Comparison of ENCODE assay signal across 27 cellular contexts in genomic region chr7:151781161-151781845, GRCh38.
A peak's percentile ranks its signal among the peaks of the same experiment; 100 is the strongest.
DNase-seq lines count a peak whose midpoint lies in the region; ATAC-seq and TF ChIP-seq lines count a peak whose summit lies in the region.
"Had no signal": no experiment of that assay in that cellular context is flagged by ENCODE, and none has a peak within 500 bp of the region (broad histone marks: within the 10 kb centered on the region; RNA-seq: fewer than 3 reads in every experiment).

No MANE protein-coding gene starts in this region.

- H3K4me1 Mint-ChIP-seq in CD4-positive, alpha-beta T cell (ENCODE audit: low read depth): peaks cover 6% of the 10 kb centered on the region
- H3K4me1 Mint-ChIP-seq in chondrocyte (ENCODE audit: low read depth): peaks cover 5% of the 10 kb centered on the region

- intact Hi-C loops in CD4-positive, alpha-beta T cell (cut with DNase I, micrococcal nuclease): loop anchor here in 1 of 2 experiments (5.0 to 10.0 kb wide), 3 partner anchors 96 to 213 kb away; partner anchors contain the start of gene PRKAG2

- no peak overlapping the region for H3K4me2 ChIP-seq in neuronal stem cell (ENCODE audit: insufficient read depth, low read length, poor library complexity, severe bottlenecking)
- H3K4me2 ChIP-seq: KMS-11, SK-N-SH had no signal

- CTCF ChIA-PET in CD4-positive, alpha-beta T cell (lab: Charles Lee): interaction anchor here (1.2 kb wide), 1 partner anchor 22 kb away, joined by 3 read pairs; no protein-coding TSS in a partner anchor

- no peak overlapping the region for H3K4me3 ChIP-seq in SK-N-MC
- H3K4me3 ChIP-seq in neuronal stem cell (ENCODE audit: low read length in 2 of 2): no peak overlapping the region

- ATAC-seq in CD4-positive, alpha-beta T cell (ENCODE audit: poor library complexity): no peak
- no peak for ATAC-seq in GM19463 (IDR thresholded peaks at IDR 0.05; ENCODE audit: unreplicated experiment)
- ATAC-seq: CD8-positive, alpha-beta T cell; Panc1 had no signal

- no peaks in the 10 kb centered on the region for H3K27me3 Mint-ChIP-seq in CD4-positive, alpha-beta T cell
- H3K27me3 Mint-ChIP-seq in chondrocyte (ENCODE audit: low read depth): peaks cover 15% of the 10 kb centered on the region

- no peak overlapping the region for H3K27ac ChIP-seq in CD4-positive, alpha-beta T cell (ENCODE audit: low read depth, low read length)
- H3K27ac ChIP-seq in SK-N-MC (peak overlapping the region; percentile 57; the same call in 1 of the 2 replicates), neuronal stem cell (replicated peaks; ENCODE audit: low read length) (no peak overlapping the region)
- H3K27ac ChIP-seq: KMS-11, RWPE1 had no signal

- H3K36me3 ChIP-seq in SK-N-MC (ENCODE audit: insufficient read depth, low read length) (no peaks in the 10 kb centered on the region), neuronal stem cell (replicated peaks in 1 of 2; ENCODE audit: control insufficient read depth in 2 of 2, insufficient read depth in 2 of 2, low read length in 2 of 2) (no peaks in the 10 kb centered on the region)

- H3K27me3 ChIP-seq in CD4-positive, alpha-beta T cell (ENCODE audit: control insufficient read depth, insufficient read depth, low read length): no peaks in the 10 kb centered on the region
- peaks cover 0 to 39% (median 2%) of the 10 kb centered on the region in 3 experiments for H3K27me3 ChIP-seq in neuronal stem cell (ENCODE audit: control insufficient read depth in 3 of 3, insufficient read depth in 3 of 3, low read depth in 1 of 3, low read length in 3 of 3)

- no peak overlapping the region for H3K23ac ChIP-seq in neuronal stem cell (ENCODE audit: low read depth, low read length, poor library complexity)

- H3K9me3 ChIP-seq in CD4-positive, alpha-beta T cell (ENCODE audit: control insufficient read depth, low read length): no peaks in the 10 kb centered on the region
- H3K9me3 ChIP-seq in SK-N-MC (ENCODE audit: low read depth, low read length) (no peaks in the 10 kb centered on the region), neuronal stem cell (replicated peaks in 1 of 2; ENCODE audit: control insufficient read depth in 2 of 2, insufficient read depth in 1 of 2, low read depth in 1 of 2, low read length in 2 of 2) (peaks cover 0 to 2% of the 10 kb centered on the region in 2 donors)
- H3K9me3 ChIP-seq: Caco-2 had no signal

- H4K91ac ChIP-seq in neuronal stem cell (ENCODE audit: low read depth, low read length, poor library complexity): peak overlapping the region; percentile 49

- no peak overlapping the region for H2BK15ac ChIP-seq in neuronal stem cell (ENCODE audit: low read length)

- H2AK5ac ChIP-seq in neuronal stem cell (ENCODE audit: low read depth, low read length): peak overlapping the region; percentile 16

- no peak overlapping the region for H3K27ac Mint-ChIP-seq in CD4-positive, alpha-beta T cell
- no peak overlapping the region for H3K27ac Mint-ChIP-seq in chondrocyte (ENCODE audit: unreplicated experiment)

- peaks cover 0 to 2% of the 10 kb centered on the region in 2 donors for H3K4me1 ChIP-seq in neuronal stem cell (ENCODE audit: control insufficient read depth in 2 of 2, insufficient read depth in 1 of 2, low read depth in 1 of 2, low read length in 2 of 2)

- no peak overlapping the region for H2BK5ac ChIP-seq in neuronal stem cell (ENCODE audit: low read length)

- H2BK120ac ChIP-seq in neuronal stem cell (ENCODE audit: low read depth, low read length): no peak overlapping the region

- H4K8ac ChIP-seq in neuronal stem cell (ENCODE audit: low read depth, low read length): no peak overlapping the region

- no peak overlapping the region for H3K4ac ChIP-seq in neuronal stem cell (ENCODE audit: low read length)

- whole genome bisulfite sequencing in neuronal stem cell (ENCODE audit: extremely low coverage in 2 of 2, insufficient read length in 2 of 2, insufficient replicate concordance in 1 of 2), 2 donors: no CpG with 5 or more reads among the region's 22 CpGs

- peak overlapping the region; percentile 25 for H3K4me3 Mint-ChIP-seq in CD4-positive, alpha-beta T cell
- H3K4me3 Mint-ChIP-seq in chondrocyte (ENCODE audit: unreplicated experiment): no peak overlapping the region
- H3K4me3 Mint-ChIP-seq: CD8-positive, alpha-beta T cell had no signal

- no peak overlapping the region for H2BK12ac ChIP-seq in neuronal stem cell (ENCODE audit: low read length)

- no peak overlapping the region for H3K18ac ChIP-seq in neuronal stem cell (ENCODE audit: low read length)

- TF ChIP-seq CTCF in CD4-positive, alpha-beta T cell (IDR thresholded peaks at IDR 0.05): no peak
- TF ChIP-seq CTCF in chondrocyte (IDR thresholded peaks at IDR 0.05) (no peak), GM13976 (IDR thresholded peaks at IDR 0.05; ENCODE audit: borderline replicate concordance, control extremely low read depth, extremely low read depth, insufficient read depth, missing control alignments) (no peak)

- DNase-seq in CD4-positive, alpha-beta T cell: no peak
- DNase-seq in SK-N-MC (ENCODE audit: low read depth, low spot score) (no peak), chondrocyte (ENCODE audit: low spot score) (peak; percentile 84), neuronal stem cell (ENCODE audit: low spot score) (no peak), AML-193 (lab: John Stamatoyannopoulos, UW) (no peak), GM13976 (ENCODE audit: low spot score) (no peak), DMS53 treated with DMSO at 0.1 percent for 48 hours (lab: John Stamatoyannopoulos, UW; ENCODE audit: unreplicated experiment) (no peak)
- DNase-seq: C1 segment of cervical spinal cord; Caco-2; CD8-positive, alpha-beta T cell; DMS 273 treated with DMSO at 0.1 percent for 48 hours; DMS79 treated with DMSO at 0.1 percent for 48 hours; GF-D8; H7; NCI-H1092; NCI-H1417 treated with DMSO at 0.1 percent for 48 hours; NCI-H1694 treated with DMSO at 0.1 percent for 48 hours; NCI-H2081; NCI-H2227 treated with DMSO at 0.1 percent for 48 hours; NCI-H526 treated with DMSO at 0.1 percent for 48 hours; SHP77 treated with DMSO at 0.1 percent for 48 hours; SK-N-SH; SW 1271 had no signal

- no peak overlapping the region for H3K14ac ChIP-seq in neuronal stem cell (ENCODE audit: low read length)

- H3K9me3 Mint-ChIP-seq in CD4-positive, alpha-beta T cell: no peaks in the 10 kb centered on the region
- H3K9me3 Mint-ChIP-seq in chondrocyte (ENCODE audit: low read depth): peaks cover 7% of the 10 kb centered on the region
- H3K9me3 Mint-ChIP-seq: CD8-positive, alpha-beta T cell had no signal

- no peaks in the 10 kb centered on the region for H3K79me1 ChIP-seq in neuronal stem cell (ENCODE audit: low read depth, low read length)

- H2AFZ ChIP-seq in neuronal stem cell (ENCODE audit: low read length): no peak overlapping the region

- H3K36me3 Mint-ChIP-seq in CD4-positive, alpha-beta T cell (ENCODE audit: low read depth): peaks cover 35% of the 10 kb centered on the region
- H3K36me3 Mint-ChIP-seq in chondrocyte (ENCODE audit: low read depth): no peaks in the 10 kb centered on the region

- POLR2A ChIA-PET in CD4-positive, alpha-beta T cell (lab: Charles Lee): no interaction called here

- no peak overlapping the region for H3K9ac ChIP-seq in SK-N-MC (ENCODE audit: insufficient read length)
- H3K9ac ChIP-seq in neuronal stem cell (ENCODE audit: low read depth, low read length, poor library complexity): no peak overlapping the region
- H3K9ac ChIP-seq: KMS-11, SK-N-SH had no signal

- in situ Hi-C loops in GM13976 (cut with MboI; ENCODE audit: low sequenced_read_pairs, unreplicated experiment): no loop called here
